In genomic region chr4:54227261-54228063, GRCh38 we compare ENCODE assay signal across 8 cellular contexts. TPM values are rescaled to one million over a fixed set of nuclear protein-coding genes. Genes with fewer than 3 reads are reported as not detected.
A peak's percentile ranks its signal among the peaks of the same experiment; 100 is the strongest.
DNase-seq lines count a peak whose midpoint lies in the region; ATAC-seq, FAIRE-seq and TF ChIP-seq lines count a peak whose summit lies in the region.

No MANE protein-coding gene starts in this region.

- TF ChIP-seq CTCF in MCF 10A (IDR thresholded peaks at IDR 0.05; ENCODE audit: unreplicated experiment) (no peak), kidney epithelial cell (IDR thresholded peaks at IDR 0.05; ENCODE audit: insufficient read depth, low read length, poor library complexity, severe bottlenecking) (no peak), testis (IDR thresholded peaks at IDR 0.05) (no peak)

- H3K36me3 ChIP-seq in kidney epithelial cell (ENCODE audit: control insufficient read depth, insufficient read depth, low read length) (no peaks in the 10 kb centered on the region), testis (ENCODE audit: low read depth, missing control alignments) (no peaks in the 10 kb centered on the region)

- CTCF ChIA-PET in MCF 10A (lab: Yijun Ruan, JAX), result interaction anchor here (0.6 to 3.8 kb wide), 9 partner anchors 8 to 1995 kb away, joined by 3 to 11 read pairs (median 3); no protein-coding TSS in a partner anchor

- peaks cover 7% of the 10 kb centered on the region for H3K9me3 Mint-ChIP-seq in MCF 10A (ENCODE audit: unreplicated experiment)

- peaks cover 6% of the 10 kb centered on the region for H3K4me1 Mint-ChIP-seq in MCF 10A (ENCODE audit: insufficient read depth, unreplicated experiment)

- DNase-seq in NCI-H1048 (lab: John Stamatoyannopoulos, UW), result peak; percentile 53
- DNase-seq in MCF 10A (ENCODE audit: unreplicated experiment), result no peak
- no peak for DNase-seq in kidney epithelial cell (ENCODE audit: low read depth)
- DNase-seq in testis, result peak; percentile 69
- DNase-seq in NCI-H510A treated with DMSO at 0.1 percent for 48 hours (lab: John Stamatoyannopoulos, UW), result no peak
- DNase-seq in RCC 7860 (ENCODE audit: low spot score), result no peak

- H3K27me3 ChIP-seq in kidney epithelial cell (ENCODE audit: control insufficient read depth, insufficient read depth, low read length) (peaks cover 81% of the 10 kb centered on the region), testis (no peaks in the 10 kb centered on the region)

- POLR2A ChIA-PET in MCF 10A (lab: Yijun Ruan, JAX), result no interaction called here

- peak overlapping the region; percentile 78 for H3K27ac ChIP-seq in testis

- no peaks in the 10 kb centered on the region for H3K9me3 ChIP-seq in testis

- peaks cover 26% of the 10 kb centered on the region for H3K27me3 Mint-ChIP-seq in MCF 10A (ENCODE audit: insufficient read depth, unreplicated experiment)

- WGBS in testis, 2 donors, result 1% methylated on average over 36 of the region's 36 CpGs

- intact Hi-C loops in MCF 10A (cut with micrococcal nuclease) (loop anchor here (1.0 to 5.0 kb wide), 2 partner anchors 321 to 720 kb away; no protein-coding TSS in a partner anchor), testis (cut with DNase I; ENCODE audit: low total_unique reads) (loop anchor here (5.0 to 10.0 kb wide), 2 partner anchors 323 to 1225 kb away; no protein-coding TSS in a partner anchor)

- H3K27ac Mint-ChIP-seq in MCF 10A (ENCODE audit: low read depth, unreplicated experiment), result peak overlapping the region; percentile 23

- no peaks in the 10 kb centered on the region for H3K36me3 Mint-ChIP-seq in MCF 10A (ENCODE audit: insufficient read depth, unreplicated experiment)

- TF ChIP-seq POLR2A in testis (IDR thresholded peaks at IDR 0.05), result no peak

- H3K4me3 Mint-ChIP-seq in MCF 10A (ENCODE audit: unreplicated experiment), result peak overlapping the region; percentile 78

- peaks cover 24% of the 10 kb centered on the region for H3K4me1 ChIP-seq in testis

- H3K4me3 ChIP-seq in kidney epithelial cell (ENCODE audit: low read depth, low read length) (peak overlapping the region; percentile 32), testis (peak overlapping the region; percentile 77 to 81)

- ATAC-seq in GM18868 (IDR thresholded peaks at IDR 0.05; ENCODE audit: unreplicated experiment) (peak; percentile 25), GM19395 (IDR thresholded peaks at IDR 0.05; ENCODE audit: unreplicated experiment) (no peak)

- no TSS peak for BruUV-seq in MCF 10A (replicated peaks; lab: Mats Ljungman, UMichigan)

- FAIRE-seq in RCC 7860 (lab: Jason Lieb, UNC), result no peak

RNA-seq across cellular contexts. Expression of gene PDGFRA, which starts 1.6 kb away (rescaled TPM):
- total RNA-seq in MCF 10A (2022) (not detected in 2 replicates), kidney epithelial cell (0.34 and 2.1 TPM in 2 replicates), testis (10 to 100 TPM; 46.5 to 86.1 TPM)
- polyA plus RNA-seq in testis (ENCODE audit: insufficient read depth, low read depth, low replicate concordance), result 26.2 TPM

Comparison
In these comparisons a context has a peak if more than half of its experiments do, and no peak if none do; other contexts are left out.
1. DNase-seq: peak in NCI-H1048 (single experiment) and testis (single experiment); none in MCF 10A (single experiment), kidney epithelial cell (single experiment), NCI-H510A treated with DMSO at 0.1 percent for 48 hours (single experiment) and RCC 7860 (single experiment).
2. RNA of gene PDGFRA, which starts 1.6 kb away (total RNA-seq): 46.5 to 86.1 TPM in testis; 0.34 to 2.1 TPM in kidney epithelial cell and not detected in MCF 10A; every median in the first group is over 10 times any median in the second.